ENCODE assay signal across 5 cellular contexts in the genomic region with DNA sequence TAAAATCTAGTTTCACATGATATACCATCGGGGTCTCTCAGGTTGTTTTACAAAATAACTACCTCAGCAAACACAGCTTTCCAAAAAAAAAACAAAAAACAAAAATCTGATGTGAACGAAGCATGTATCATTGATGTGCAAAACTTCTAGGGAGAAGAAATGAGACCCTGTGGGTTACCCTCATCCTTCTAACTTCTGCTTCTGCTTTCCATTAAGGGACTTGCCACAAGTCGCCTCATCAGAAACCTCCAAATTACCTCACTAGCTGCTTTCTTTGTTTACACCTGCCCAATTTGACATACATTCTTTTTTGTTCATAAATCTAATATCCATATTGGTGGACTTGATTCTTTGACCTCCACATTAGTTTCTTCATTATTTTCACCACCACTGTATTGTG.
DNase-seq lines count a peak whose midpoint lies in the region; ATAC-seq, FAIRE-seq and TF ChIP-seq lines count a peak whose summit lies in the region.
"Not testable (repeated sequence)": the region's sequence is repeated elsewhere in the genome, so short reads cannot be mapped to it uniquely, and the experiment has no call there.

No MANE protein-coding gene starts in this region.

- H3K27ac Mint-ChIP-seq in activated B cell treated with CpG ODN at 0.5 μM for 24 hours; stimulated activated naive B cell treated with anti-CD40 and anti-IgM and Interleukin-4, amounts not matched to agents 10 μg/mL and 1 μg/mL and 100 μg/mL, for 72 hours: not testable (repeated sequence)
- H3K27ac Mint-ChIP-seq in memory B cell = peak overlapping the region; percentile 48

- not testable (repeated sequence) for H3K4me1 Mint-ChIP-seq in activated B cell treated with CpG ODN at 0.5 μM for 24 hours; memory B cell; stimulated activated naive B cell treated with anti-CD40 and anti-IgM and Interleukin-4, amounts not matched to agents 10 μg/mL and 1 μg/mL and 100 μg/mL, for 72 hours

- H3K36me3 Mint-ChIP-seq in activated B cell treated with CpG ODN at 0.5 μM for 24 hours (ENCODE audit: low read depth) (peaks cover 30% of the 10 kb centered on the region), memory B cell (peaks cover 25% of the 10 kb centered on the region)
- peaks cover 13 to 37% of the 10 kb centered on the region in 2 donors for H3K36me3 Mint-ChIP-seq in stimulated activated naive B cell treated with anti-CD40 and anti-IgM and Interleukin-4, amounts not matched to agents 10 μg/mL and 1 μg/mL and 100 μg/mL, for 72 hours

- peak; percentile 42 for ATAC-seq in activated B cell treated with CpG ODN at 0.5 μM for 24 hours (ENCODE audit: low read depth)
- peak; percentile 91 for ATAC-seq in memory B cell (ENCODE audit: low read depth)
- peak; percentile 68 to 72 for ATAC-seq in stimulated activated naive B cell treated with anti-CD40 and anti-IgM and Interleukin-4, amounts not matched to agents 10 μg/mL and 1 μg/mL and 100 μg/mL, for 72 hours (replicated peaks)

- peak; percentile 0 for DNase-seq in GM12865 (ENCODE audit: low read depth)
- DNase-seq in H54 (ENCODE audit: insufficient read length, low spot score); activated B cell treated with CpG ODN at 0.5 μM for 24 hours: not testable (repeated sequence)
- DNase-seq in memory B cell (ENCODE audit: low spot score in 2 of 2) = peak in 1 of 2 donors; percentile 4
- DNase-seq in stimulated activated naive B cell treated with anti-CD40 and anti-IgM and Interleukin-4, amounts not matched to agents 10 μg/mL and 1 μg/mL and 100 μg/mL, for 72 hours = peak; percentile 1

- FAIRE-seq in H54 (lab: Jason Lieb, UNC) = peak; percentile 52

- TF ChIP-seq CTCF in GM12865 (IDR thresholded peaks at IDR 0.05; ENCODE audit: insufficient read depth, low read depth, low read length, missing control alignments); activated B cell treated with CpG ODN at 0.5 μM for 24 hours (IDR thresholded peaks at IDR 0.05): not testable (repeated sequence)

- intact Hi-C loops in activated B cell treated with CpG ODN at 0.5 μM for 24 hours (cut with micrococcal nuclease) = not testable (repeated sequence)

- not testable (repeated sequence) for H3K27me3 Mint-ChIP-seq in activated B cell treated with CpG ODN at 0.5 μM for 24 hours; memory B cell; stimulated activated naive B cell treated with anti-CD40 and anti-IgM and Interleukin-4, amounts not matched to agents 10 μg/mL and 1 μg/mL and 100 μg/mL, for 72 hours

- TF ChIP-seq POLR2A in H54 (IDR thresholded peaks at IDR 0.05; ENCODE audit: low read depth, low read length) = not testable (repeated sequence)

- H3K4me3 ChIP-seq in GM12865 (ENCODE audit: low read depth, low read length) = not testable (repeated sequence)

- CTCF ChIA-PET in activated B cell treated with CpG ODN at 0.5 μM for 24 hours (lab: Charles Lee) = not testable (repeated sequence)

- not testable (repeated sequence) for H3K9me3 Mint-ChIP-seq in activated B cell treated with CpG ODN at 0.5 μM for 24 hours; memory B cell; stimulated activated naive B cell treated with anti-CD40 and anti-IgM and Interleukin-4, amounts not matched to agents 10 μg/mL and 1 μg/mL and 100 μg/mL, for 72 hours

- POLR2A ChIA-PET in activated B cell treated with CpG ODN at 0.5 μM for 24 hours (lab: Charles Lee) = not testable (repeated sequence)

- H3K4me3 Mint-ChIP-seq in activated B cell treated with CpG ODN at 0.5 μM for 24 hours; memory B cell; stimulated activated naive B cell treated with anti-CD40 and anti-IgM and Interleukin-4, amounts not matched to agents 10 μg/mL and 1 μg/mL and 100 μg/mL, for 72 hours: not testable (repeated sequence)
